8 cellular contexts compared by ENCODE assay signal in genomic region chr1:200139661-200140250, GRCh38.
DNase-seq lines count a peak whose midpoint lies in the region; ATAC-seq, FAIRE-seq and TF ChIP-seq lines count a peak whose summit lies in the region.

No MANE protein-coding gene starts in this region.

- intact Hi-C loops in body of pancreas (cut with DNase I) (no loop called here), HepG2 (cut with micrococcal nuclease; ENCODE audit: unreplicated experiment) (loop anchor here (1.0 to 10.0 kb wide), 4 partner anchors 137 to 371 kb away; no protein-coding TSS in a partner anchor)

- peaks cover 0 to 3% of the 10 kb centered on the region in 2 donors for H3K36me3 ChIP-seq in body of pancreas (replicated peaks in 1 of 2; ENCODE audit: insufficient read depth in 1 of 2, low read depth in 2 of 2)
- H3K36me3 ChIP-seq in HepG2 (replicated peaks in 1 of 2; ENCODE audit: control insufficient read depth in 1 of 2, insufficient read depth in 2 of 2, low read length in 2 of 2): no peaks in the 10 kb centered on the region

- TF ChIP-seq EP300 in HepG2 (IDR thresholded peaks at IDR 0.05; ENCODE audit: low read depth in 2 of 2, low read length in 2 of 2) (no peak), HepG2 (CRISPR knock-in tag; IDR thresholded peaks at IDR 0.05; ENCODE audit: borderline replicate concordance) (no peak)

- in situ Hi-C loops in HepG2 (cut with HindIII; ENCODE audit: extremely low pct_ligation_motif_present, low pct_unique_long_range_greater_than_20kb): loop anchor here (10.0 kb wide), 1 partner anchor 375 kb away; no protein-coding TSS in a partner anchor

- H3K4me1 ChIP-seq in body of pancreas: peaks cover 24% of the 10 kb centered on the region
- no peaks in the 10 kb centered on the region for H3K4me1 ChIP-seq in HepG2 (ENCODE audit: insufficient read depth, low read length)

- H3K4me3 ChIP-seq in body of pancreas: no peak overlapping the region
- no peak overlapping the region for H3K4me3 ChIP-seq in HepG2 (replicated peaks in 1 of 3; ENCODE audit: insufficient read depth in 1 of 3, low read depth in 2 of 3, low read length in 3 of 3)

- H3K9me3 ChIP-seq in body of pancreas: no peaks in the 10 kb centered on the region
- no peaks in the 10 kb centered on the region for H3K9me3 ChIP-seq in HepG2 (ENCODE audit: low read length)

- CTCF ChIA-PET in HepG2 (lab: Yijun Ruan, JAX; ENCODE audit: low intra/inter-chr PET ratio, low total read pairs): interaction anchor here (0.8 to 2.0 kb wide), 4 partner anchors 168 to 370 kb away, joined by 3 to 15 read pairs (median 6); no protein-coding TSS in a partner anchor

- H3K27me3 ChIP-seq in body of pancreas: no peaks in the 10 kb centered on the region
- no peaks in the 10 kb centered on the region; a peak in 1 of 5 replicates for H3K27me3 ChIP-seq in HepG2 (ENCODE audit: control insufficient read depth in 1 of 2, insufficient read depth in 2 of 2, low read length in 2 of 2)

- H3K79me2 ChIP-seq in HepG2 (ENCODE audit: insufficient read depth, low read length): no peaks in the 10 kb centered on the region

- 0 out of 2 replicates have a peak, but pooled peaks have one; percentile 17 for TF ChIP-seq RAD21 in HepG2 (CRISPR knock-in tag; IDR thresholded peaks at IDR 0.05)

- no peak overlapping the region for H3K4me2 ChIP-seq in HepG2 (ENCODE audit: low read depth, low read length)

- TF ChIP-seq CTCF in body of pancreas (IDR thresholded peaks at IDR 0.05) (peak in 6 of 7 experiments; percentile 20 to 39 (median 36)), HepG2 (CRISPR knock-in tag; IDR thresholded peaks at IDR 0.05) (peak; percentile 73)

- WGBS in body of pancreas, 2 donors: 71 to 78% methylated on average over 4 of the region's 4 CpGs
- WGBS in HepG2 (ENCODE audit: low lambda C conversion rate): 26% methylated on average over 4 of the region's 4 CpGs

- no peak for TF ChIP-seq POLR2A in body of pancreas (IDR thresholded peaks at IDR 0.05)
- no peak for TF ChIP-seq POLR2A in HepG2 (IDR thresholded peaks at IDR 0.05; ENCODE audit: insufficient read depth in 1 of 2, low read depth in 2 of 2, low read length in 2 of 2)

- ATAC-seq in GM19324 (IDR thresholded peaks at IDR 0.05; ENCODE audit: low FRiP score, unreplicated experiment) (peak; percentile 54), HG03378 (IDR thresholded peaks at IDR 0.05; ENCODE audit: unreplicated experiment) (peak; percentile 90), body of pancreas (no peak), HepG2 (peak; percentile 94)

- FAIRE-seq in HepG2 (lab: Jason Lieb, UNC): peak; percentile 39

- no peak overlapping the region for H2AFZ ChIP-seq in HepG2 (ENCODE audit: low read length)

- no peak overlapping the region for H3K9ac ChIP-seq in HepG2 (ENCODE audit: insufficient read depth, low read depth, low read length)

- POLR2A ChIA-PET in HepG2 (lab: Yijun Ruan, JAX): no interaction called here

- BruUV-seq in HepG2 (replicated peaks; lab: Mats Ljungman, UMichigan): no TSS peak

- no peak overlapping the region for H3K27ac ChIP-seq in body of pancreas
- no peak overlapping the region for H3K27ac ChIP-seq in HepG2 (ENCODE audit: extremely low read length, insufficient read depth, low read length)

- DNase-seq in NCI-H446 (lab: John Stamatoyannopoulos, UW) (peak; percentile 41 to 60), NCI-H446 treated with DMSO at 0.1 percent for 48 hours (lab: John Stamatoyannopoulos, UW) (no peak), NCI-H774 (lab: John Stamatoyannopoulos, UW) (peak; percentile 38), body of pancreas (peak in 1 of 4 donors; percentile 29), HepG2 (ENCODE audit: low spot score) (peak; percentile 61)
- DNase-seq in stimulated activated CD4-positive, alpha-beta T cell treated with anti-CD3 and anti-CD28 coated beads, Interleukin-2, amount 100 ng/mL, for 48 hours: no peak

- no peaks in the 10 kb centered on the region for H4K20me1 ChIP-seq in HepG2 (ENCODE audit: insufficient read depth, low read length)

TF ChIP-seq in HepG2, 621 proteins besides CTCF, POLR2A, EP300 and RAD21:
- TF ChIP-seq NFE2L2 (IDR thresholded peaks at IDR 0.05; ENCODE audit: low read length) (peak; percentile 77), SMC3 (IDR thresholded peaks at IDR 0.05; ENCODE audit: low read length) (peak; percentile 60), ZNF646 (CRISPR knock-in tag; IDR thresholded peaks at IDR 0.05) (peak; percentile 54; the same call in 1 of the 2 replicates), NFKB2 (CRISPR knock-in tag; IDR thresholded peaks at IDR 0.05; ENCODE audit: borderline replicate concordance) (no peak), ONECUT2 (CRISPR knock-in tag; IDR thresholded peaks at IDR 0.05) (no peak), STAG1 (CRISPR knock-in tag; IDR thresholded peaks at IDR 0.05) (peak; percentile 77)

Comparison
In these comparisons a context has a peak if more than half of its experiments do, and no peak if none do; other contexts are left out.
1. DNase-seq: peak in NCI-H446 (2 of 2), NCI-H774 (single experiment) and HepG2 (single experiment); none in NCI-H446 treated with DMSO at 0.1 percent for 48 hours (single experiment) and stimulated activated CD4-positive, alpha-beta T cell treated with anti-CD3 and anti-CD28 coated beads, Interleukin-2, amount 100 ng/mL, for 48 hours (0 of 2).